In genomic region chr3:32118215-32118614, GRCh38 we compare ENCODE assay signal across 6 cellular contexts.
"Had no signal": no experiment of that assay in that cellular context is flagged by ENCODE, and none has a peak within 500 bp of the region (broad histone marks: within the 10 kb centered on the region; RNA-seq: fewer than 3 reads in every experiment).

No MANE protein-coding gene starts in this region.

- H3K27ac Mint-ChIP-seq: H9, IgD-negative memory B cell had no signal

- H3K27ac ChIP-seq: GM23248, HL-60 had no signal

- ATAC-seq: HepG2 had no signal

- H3K27me3 Mint-ChIP-seq: IgD-negative memory B cell had no signal

- H3K4me3 ChIP-seq: GM23248 had no signal

- H3K4me3 Mint-ChIP-seq: H9, IgD-negative memory B cell had no signal

- H2AFZ ChIP-seq: GM23248 had no signal

- DNase-seq: GM23248, H9, HCEC 1CT had no signal
